Comparison of ENCODE assay signal across 8 cellular contexts in the genomic region with DNA sequence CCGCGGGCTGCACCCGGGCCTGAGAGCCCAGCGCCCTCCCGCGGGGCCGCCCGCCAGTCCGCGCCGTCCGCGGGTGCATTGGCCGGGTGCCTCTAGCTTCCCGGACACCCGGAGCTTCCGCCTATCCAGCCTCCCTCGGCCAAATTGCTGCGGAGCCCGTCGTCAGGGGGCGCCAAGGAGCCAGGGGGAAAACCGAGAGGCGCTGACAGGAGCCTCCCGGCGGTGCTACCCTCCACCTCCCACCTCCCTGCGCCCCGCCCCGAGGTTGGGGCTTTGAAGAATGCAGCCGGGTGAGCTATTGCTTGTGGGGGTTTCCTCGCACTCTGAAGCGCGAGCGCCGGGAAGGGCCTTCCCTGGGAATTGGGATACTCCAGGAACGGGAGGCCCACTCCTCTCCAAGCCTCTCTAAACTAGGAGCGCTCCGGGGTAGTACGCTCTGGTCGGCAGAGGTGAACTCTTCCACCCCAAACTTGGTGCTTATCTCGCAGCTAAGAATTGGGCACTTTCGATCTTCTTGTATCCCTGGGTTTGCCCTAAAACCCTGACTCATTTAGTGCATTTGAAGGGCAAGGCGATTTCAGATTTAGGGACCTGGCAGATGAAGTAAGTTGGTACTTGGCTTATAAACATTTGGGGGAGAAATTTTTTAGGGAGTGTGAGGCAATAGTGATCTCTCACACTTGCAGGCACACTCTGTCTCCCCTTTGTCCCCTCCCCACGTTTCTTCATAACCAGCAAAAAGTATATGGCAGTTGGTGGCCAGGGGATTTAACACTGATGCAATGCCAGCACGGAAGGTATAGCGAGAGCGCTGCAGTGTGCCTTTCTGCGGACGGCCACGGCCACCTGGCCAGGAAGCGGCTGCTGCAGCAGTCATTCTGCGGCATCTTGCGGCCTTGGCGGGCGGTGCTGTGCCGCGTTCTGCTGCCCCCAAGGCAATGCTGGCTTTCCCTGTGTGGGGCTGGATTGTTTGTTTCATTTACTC. TPM values are rescaled to one million over a fixed set of nuclear protein-coding genes. Genes with fewer than 3 reads are reported as not detected.
DNase-seq lines count a peak whose midpoint lies in the region; ATAC-seq and TF ChIP-seq lines count a peak whose summit lies in the region.

No MANE protein-coding gene starts in this region.

- no peaks in the 10 kb centered on the region for H3K9me2 ChIP-seq in HCT116 (ENCODE audit: insufficient read depth)

- CTCF ChIA-PET in HCT116 (lab: Charles Lee), result interaction anchor here (0.6 to 1.7 kb wide), 18 partner anchors 9 to 370 kb away, joined by 3 to 18 read pairs (median 4); a partner anchor contains a TSS

- TF ChIP-seq POLR2A in HCT116 (IDR thresholded peaks at IDR 0.05; ENCODE audit: borderline replicate concordance, extremely low read depth, insufficient read depth, insufficient read length), result no peak

- intact Hi-C loops in HCT116 (cut with micrococcal nuclease), result loop anchor here (1.0 to 5.0 kb wide), 6 partner anchors 17 to 361 kb away; a partner anchor contains a TSS
- intact Hi-C loops in right cardiac atrium (cut with DNase I), result loop anchor here in 1 of 4 donors (5.0 kb wide), 1 partner anchor 48 kb away; no protein-coding TSS in a partner anchor
- intact Hi-C loops in psoas muscle (cut with DNase I), result loop anchor here in 1 of 2 donors (2.0 to 5.0 kb wide), 3 partner anchors 53 to 361 kb away; a partner anchor contains a TSS

- peak; percentile 65 for DNase-seq in GM12864 (ENCODE audit: low read depth)
- peak; percentile 87 for DNase-seq in HCT116 (ENCODE audit: low read depth, low spot score)
- peak; percentile 86 for DNase-seq in MG63
- peak in 54 of 58 donors; percentile 14 to 90 (median 82) for DNase-seq in anterior cingulate cortex (lab: John Stamatoyannopoulos, UW)
- peak; percentile 78 to 93 (median 90) for DNase-seq in right cardiac atrium
- DNase-seq in psoas muscle, result peak; percentile 81 to 90
- DNase-seq in central memory CD4-positive, alpha-beta T cell, result no peak

- H3K9me3 ChIP-seq in HCT116 (ENCODE audit: control insufficient read depth in 1 of 2, insufficient read depth in 1 of 2, low read depth in 1 of 2, low read length in 2 of 2), result no peaks in the 10 kb centered on the region
- H3K9me3 ChIP-seq in MG63, result no peaks in the 10 kb centered on the region
- no peaks in the 10 kb centered on the region for H3K9me3 ChIP-seq in right cardiac atrium (ENCODE audit: control insufficient read depth, low read length)
- no peaks in the 10 kb centered on the region for H3K9me3 ChIP-seq in psoas muscle

- H3K4me3 ChIP-seq in GM12864 (ENCODE audit: low read depth, low read length) (peak overlapping the region; percentile 95), HCT116 (replicated peaks in 1 of 2; ENCODE audit: low read depth in 1 of 2, low read length in 2 of 2) (peak overlapping the region; percentile 88 to 92), MG63 (peak overlapping the region; percentile 55), right cardiac atrium (ENCODE audit: low read length) (peak overlapping the region; percentile 74), psoas muscle (peak overlapping the region; percentile 72)

- H4K20me1 ChIP-seq in HCT116 (ENCODE audit: insufficient read depth), result no peaks in the 10 kb centered on the region

- POLR2A ChIA-PET in HCT116 (lab: Charles Lee), result interaction anchor here (1.0 to 1.4 kb wide), 4 partner anchors 16 to 137 kb away, joined by 3 to 10 read pairs (median 4); no protein-coding TSS in a partner anchor

- TSS peak; percentile 58 for BruUV-seq in HCT116 (replicated peaks; lab: Mats Ljungman, UMichigan)

- peaks cover 15 to 58% of the 10 kb centered on the region in 2 experiments for H3K4me1 ChIP-seq in HCT116 (ENCODE audit: control insufficient read depth in 1 of 2, insufficient read depth in 2 of 2, low read length in 2 of 2)
- no peaks in the 10 kb centered on the region for H3K4me1 ChIP-seq in right cardiac atrium (ENCODE audit: control insufficient read depth, insufficient read depth, low read length)
- peaks cover 7% of the 10 kb centered on the region for H3K4me1 ChIP-seq in psoas muscle

- H2AFZ ChIP-seq in HCT116 (ENCODE audit: low read depth, low read length, poor library complexity, severe bottlenecking), result peak overlapping the region; percentile 73

- H3K4me2 ChIP-seq in HCT116 (ENCODE audit: low read length), result peak overlapping the region; percentile 91

- TF ChIP-seq CTCF in GM12864 (IDR thresholded peaks at IDR 0.05; ENCODE audit: low read depth, low read length, missing control alignments) (peak; percentile 80), HCT116 (IDR thresholded peaks at IDR 0.05 in 2 of 3, conservative IDR thresholded peaks at IDR 0.05 in 1 of 3; ENCODE audit: borderline replicate concordance in 1 of 3, insufficient read depth in 1 of 3, low read depth in 2 of 3, low read length in 2 of 3) (peak; percentile 81 to 90 (median 86)), psoas muscle (IDR thresholded peaks at IDR 0.05) (peak; percentile 69)

- RAD21 ChIA-PET in HCT116 (lab: Charles Lee; ENCODE audit: low non-redundant PET in 1 of 2, low total read pairs in 2 of 2, uncharacterized antibody in 2 of 2, unreplicated experiment in 2 of 2), result interaction anchor here (0.5 to 1.2 kb wide), 3 partner anchors 51 to 53 kb away, joined by 4 to 13 read pairs (median 8); no protein-coding TSS in a partner anchor

- H3K9ac ChIP-seq in HCT116 (ENCODE audit: low read length), result peak overlapping the region; percentile 66

- TF ChIP-seq RAD21 in HCT116 (IDR thresholded peaks at IDR 0.05; ENCODE audit: low read depth), result peak; percentile 76

- whole genome bisulfite sequencing in right cardiac atrium, result 2% methylated on average over 57 of the region's 57 CpGs
- 1 to 6% (median 3%) methylated on average over 35 to 57 of the region's 57 CpGs for WGBS in psoas muscle, 3 donors

- peaks cover 45% of the 10 kb centered on the region for H3K79me2 ChIP-seq in HCT116 (ENCODE audit: insufficient read depth, low read length)

- H3K27ac ChIP-seq in HCT116 (ENCODE audit: low read depth, low read length), result peak overlapping the region; percentile 99
- no peak overlapping the region for H3K27ac ChIP-seq in right cardiac atrium (ENCODE audit: low read length)
- H3K27ac ChIP-seq in psoas muscle, result peak overlapping the region; percentile 32

- ATAC-seq in HCT116 (peak; percentile 83), SK-N-SH treated with all-trans-retinoic acid at 6 μM for 48 hours (peak; percentile 77), right cardiac atrium (peak; percentile 83 to 88), psoas muscle (peak; percentile 84 to 97 (median 90))

- H3K27me3 ChIP-seq in HCT116 (ENCODE audit: insufficient read depth, low read length) (no peaks in the 10 kb centered on the region), MG63 (no peaks in the 10 kb centered on the region), right cardiac atrium (ENCODE audit: control insufficient read depth, insufficient read depth) (no peaks in the 10 kb centered on the region), psoas muscle (ENCODE audit: insufficient read depth in 3 of 3, low read length in 2 of 3) (no peaks in the 10 kb centered on the region)

- H3K36me3 ChIP-seq in HCT116 (ENCODE audit: control insufficient read depth in 1 of 2, insufficient read depth in 2 of 2, low read length in 2 of 2) (peaks cover 0 to 23% of the 10 kb centered on the region in 2 experiments; a peak in 2 of 4 replicates), MG63 (peaks cover 4% of the 10 kb centered on the region), psoas muscle (ENCODE audit: insufficient read depth in 1 of 2, low read depth in 1 of 2) (no peaks in the 10 kb centered on the region)

TF ChIP-seq in HCT116, 20 proteins besides CTCF, POLR2A, EP300 and RAD21 (continues in another document):
- TF ChIP-seq ZFX (IDR thresholded peaks at IDR 0.05), result peak; percentile 15; the same call in 1 of the 2 replicates
- TF ChIP-seq, protein P1, sequence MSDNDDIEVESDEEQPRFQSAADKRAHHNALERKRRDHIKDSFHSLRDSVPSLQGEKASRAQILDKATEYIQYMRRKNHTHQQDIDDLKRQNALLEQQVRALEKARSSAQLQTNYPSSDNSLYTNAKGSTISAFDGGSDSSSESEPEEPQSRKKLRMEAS (IDR thresholded peaks at IDR 0.05), result peak; percentile 19; the same call in 1 of the 2 replicates
- peak; percentile 7; the same call in 1 of the 2 replicates for TF ChIP-seq JUND (IDR thresholded peaks at IDR 0.05)
- TF ChIP-seq, protein P2, sequence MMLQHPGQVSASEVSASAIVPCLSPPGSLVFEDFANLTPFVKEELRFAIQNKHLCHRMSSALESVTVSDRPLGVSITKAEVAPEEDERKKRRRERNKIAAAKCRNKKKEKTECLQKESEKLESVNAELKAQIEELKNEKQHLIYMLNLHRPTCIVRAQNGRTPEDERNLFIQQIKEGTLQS (IDR thresholded peaks at IDR 0.05), result no peak
- 0 out of 2 replicates have a peak, but pooled peaks have one; percentile 6 for TF ChIP-seq EGR1 (IDR thresholded peaks at IDR 0.05; ENCODE audit: low read depth)
- TF ChIP-seq EZH2phosphoT487 (IDR thresholded peaks at IDR 0.05; ENCODE audit: borderline replicate concordance), result no peak
- TF ChIP-seq ZNF274 (IDR thresholded peaks at IDR 0.05; ENCODE audit: low read depth, low read length), result no peak
- TF ChIP-seq SRF (IDR thresholded peaks at IDR 0.05; ENCODE audit: low read depth), result no peak

TF ChIP-seq in SK-N-SH treated with all-trans-retinoic acid at 6 μM for 48 hours, 23 proteins besides CTCF, POLR2A, EP300 and RAD21 (continues in another document):
- TF ChIP-seq GLIS3 (CRISPR knock-in tag; IDR thresholded peaks at IDR 0.05) (no peak), ZFP3 (CRISPR knock-in tag; IDR thresholded peaks at IDR 0.05) (0 out of 2 replicates have a peak, but pooled peaks have one; percentile 49), ZFP30 (CRISPR knock-in tag; IDR thresholded peaks at IDR 0.05) (no peak)
- TF ChIP-seq, protein P3, sequence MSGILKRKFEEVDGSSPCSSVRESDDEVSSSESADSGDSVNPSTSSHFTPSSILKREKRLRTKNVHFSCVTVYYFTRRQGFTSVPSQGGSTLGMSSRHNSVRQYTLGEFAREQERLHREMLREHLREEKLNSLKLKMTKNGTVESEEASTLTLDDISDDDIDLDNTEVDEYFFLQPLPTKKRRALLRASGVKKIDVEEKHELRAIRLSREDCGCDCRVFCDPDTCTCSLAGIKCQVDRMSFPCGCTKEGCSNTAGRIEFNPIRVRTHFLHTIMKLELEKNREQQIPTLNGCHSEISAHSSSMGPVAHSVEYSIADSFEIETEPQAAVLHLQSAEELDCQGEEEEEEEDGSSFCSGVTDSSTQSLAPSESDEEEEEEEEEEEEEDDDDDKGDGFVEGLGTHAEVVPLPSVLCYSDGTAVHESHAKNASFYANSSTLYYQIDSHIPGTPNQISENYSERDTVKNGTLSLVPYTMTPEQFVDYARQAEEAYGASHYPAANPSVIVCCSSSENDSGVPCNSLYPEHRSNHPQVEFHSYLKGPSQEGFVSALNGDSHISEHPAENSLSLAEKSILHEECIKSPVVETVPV (CRISPR knock-in tag; IDR thresholded peaks at IDR 0.05), result no peak

RNA-seq across cellular contexts. Expression of a gene that starts 0.6 kb away (rescaled TPM):
- total RNA-seq in HCT116 (2021; ENCODE audit: unreplicated experiment), result 4.0 TPM
- 0.69 and 1.3 TPM in 2 replicates for polyA plus RNA-seq in HCT116 (2012)
- total RNA-seq in MG63 (2014; rRNA removed; shearing (Covaris generic); ENCODE audit: low replicate concordance), result 0.49 and 0.91 TPM in 2 replicates
- 1 to 10 TPM; 1.1 to 2.4 (median 1.8) TPM for total RNA-seq in right cardiac atrium
- 0.70 TPM for polyA plus RNA-seq in right cardiac atrium
- total RNA-seq in psoas muscle, result 1 to 10 TPM in 1 of 4 donors, under 1 TPM in 3; 0.21 to 1.1 (median 0.27) TPM
- polyA plus RNA-seq in psoas muscle, result under 1 TPM; 0.14 to 0.60 (median 0.35) TPM
